ENCODE assay signal across 26 cellular contexts in genomic region chr7:1106063-1106782, GRCh38. TPM values are rescaled to one million over a fixed set of nuclear protein-coding genes. Genes with fewer than 3 reads are reported as not detected.
DNase-seq lines count a peak whose midpoint lies in the region; ATAC-seq, FAIRE-seq and TF ChIP-seq lines count a peak whose summit lies in the region.
"Had no signal": no experiment of that assay in that cellular context is flagged by ENCODE, and none has a peak within 500 bp of the region (broad histone marks: within the 10 kb centered on the region; RNA-seq: fewer than 3 reads in every experiment).

No MANE protein-coding gene starts in this region.

- intact Hi-C loops in HepG2 (cut with micrococcal nuclease; ENCODE audit: unreplicated experiment) = no loop called here
- intact Hi-C loops in right lobe of liver (cut with DNase I) = no loop called here

- H2AFZ ChIP-seq in HepG2 (ENCODE audit: low read length) = no peak overlapping the region
- H2AFZ ChIP-seq in neural progenitor cell (replicated peaks) = no peak overlapping the region

- no peak for ATAC-seq in HepG2
- ATAC-seq in right lobe of liver = no peak
- ATAC-seq: left lobe of liver had no signal

- H3K27ac ChIP-seq in HepG2 (ENCODE audit: extremely low read length, insufficient read depth, low read length) (no peak overlapping the region), right lobe of liver (no peak overlapping the region), caudate nucleus (ENCODE audit: low read depth, low read length) (peak overlapping the region; percentile 6), neural progenitor cell (no peak overlapping the region)
- H3K27ac ChIP-seq: adrenal gland, brain microvascular endothelial cell, coronary artery, suprapubic skin, VCaP had no signal

- CTCF ChIA-PET in HepG2 (lab: Yijun Ruan, JAX; ENCODE audit: low intra/inter-chr PET ratio, low total read pairs) = no interaction called here

- TF ChIP-seq CTCF in HepG2 (CRISPR knock-in tag; IDR thresholded peaks at IDR 0.05) = no peak
- TF ChIP-seq CTCF in right lobe of liver (IDR thresholded peaks at IDR 0.05) = no peak
- TF ChIP-seq CTCF in neural progenitor cell (IDR thresholded peaks at IDR 0.05) = no peak
- no peak for TF ChIP-seq CTCF in GM10266 (IDR thresholded peaks at IDR 0.05; ENCODE audit: control insufficient read depth, insufficient read depth, low read depth, missing control alignments)

- H3K27me3 ChIP-seq in HepG2 (ENCODE audit: control insufficient read depth in 1 of 2, insufficient read depth in 2 of 2, low read length in 2 of 2) (no peaks in the 10 kb centered on the region), right lobe of liver (no peaks in the 10 kb centered on the region), neural progenitor cell (no peaks in the 10 kb centered on the region)
- H3K27me3 ChIP-seq: adrenal gland, brain microvascular endothelial cell, suprapubic skin had no signal

- no TSS peak for BruUV-seq in HepG2 (replicated peaks; lab: Mats Ljungman, UMichigan)

- no peaks in the 10 kb centered on the region for H3K9me3 Mint-ChIP-seq in neural progenitor cell
- H3K9me3 Mint-ChIP-seq: activated CD4-positive, alpha-beta T cell treated with anti-CD3 and anti-CD28 coated beads, Interleukin-2, amount 10 ng/mL, durations not matched to agents 24 days and 14 days; activated T-cell treated with anti-CD3 and anti-CD28 coated beads, Interleukin-2, amount 50 U/mL, for 24 hours; immature natural killer cell; naive B cell had no signal

- H3K9me3 ChIP-seq in HepG2 (ENCODE audit: low read length) (no peaks in the 10 kb centered on the region), right lobe of liver (no peaks in the 10 kb centered on the region), neural progenitor cell (ENCODE audit: low read depth) (no peaks in the 10 kb centered on the region)
- H3K9me3 ChIP-seq: adrenal gland, suprapubic skin had no signal

- TF ChIP-seq POLR2A in HepG2 (IDR thresholded peaks at IDR 0.05; ENCODE audit: insufficient read depth in 1 of 2, low read depth in 2 of 2, low read length in 2 of 2) (no peak), right lobe of liver (IDR thresholded peaks at IDR 0.05) (no peak)

- FAIRE-seq in HepG2 (lab: Jason Lieb, UNC) (no peak), urothelium cell line (lab: Jason Lieb, UNC) (peak; percentile 76)

- H3K9ac ChIP-seq in HepG2 (ENCODE audit: insufficient read depth, low read depth, low read length) (no peak overlapping the region), neural progenitor cell (peak overlapping the region; percentile 13)

- DNase-seq in HepG2 (ENCODE audit: low spot score) (no peak), right lobe of liver (no peak), caudate nucleus (lab: John Stamatoyannopoulos, UW) (peak in 1 of 61 donors; percentile 38), neural progenitor cell (ENCODE audit: low spot score) (no peak), urothelium cell line (ENCODE audit: low spot score) (no peak), SK-N-DZ (ENCODE audit: low spot score) (no peak), D341Med (ENCODE audit: low spot score) (no peak), GM10266 (ENCODE audit: extremely low spot score) (no peak)
- DNase-seq: activated CD4-positive, alpha-beta T cell treated with anti-CD3 and anti-CD28 coated beads, Interleukin-2, amount 10 ng/mL, durations not matched to agents 24 days and 14 days; activated gamma-delta T cell treated with Interleukin-2 at 50 U/mL for 16 hours; activated T-cell treated with anti-CD3 and anti-CD28 coated beads, Interleukin-2, amount 50 U/mL, for 24 hours; adrenal gland; brain microvascular endothelial cell; DMS53; effector memory CD4-positive, alpha-beta T cell; GF-D8; hippocampal formation; immature natural killer cell; naive B cell; NCI-H146; retina; stimulated activated CD4-positive, alpha-beta T cell treated with anti-CD3 and anti-CD28 coated beads, Interleukin-4, amount 100 ng/mL, for 1 hour had no signal

- H4K20me1 ChIP-seq in HepG2 (ENCODE audit: insufficient read depth, low read length) (no peaks in the 10 kb centered on the region), neural progenitor cell (ENCODE audit: low read depth) (peaks cover 40% of the 10 kb centered on the region)

- no peaks in the 10 kb centered on the region for H3F3A ChIP-seq in neural progenitor cell (ENCODE audit: low read depth)

- H3K27me3 Mint-ChIP-seq in neural progenitor cell (ENCODE audit: insufficient read depth, low read depth) = peaks cover 8% of the 10 kb centered on the region
- H3K27me3 Mint-ChIP-seq: activated CD4-positive, alpha-beta T cell treated with anti-CD3 and anti-CD28 coated beads, Interleukin-2, amount 10 ng/mL, durations not matched to agents 24 days and 14 days; activated T-cell treated with anti-CD3 and anti-CD28 coated beads, Interleukin-2, amount 50 U/mL, for 24 hours had no signal

- no peak overlapping the region for H3K4me3 Mint-ChIP-seq in neural progenitor cell
- H3K4me3 Mint-ChIP-seq: activated CD4-positive, alpha-beta T cell treated with anti-CD3 and anti-CD28 coated beads, Interleukin-2, amount 10 ng/mL, durations not matched to agents 24 days and 14 days; activated T-cell treated with anti-CD3 and anti-CD28 coated beads, Interleukin-2, amount 50 U/mL, for 24 hours; immature natural killer cell had no signal

- in situ Hi-C loops in HepG2 (cut with HindIII; ENCODE audit: extremely low pct_ligation_motif_present, low pct_unique_long_range_greater_than_20kb) = no loop called here

- TF ChIP-seq RAD21 in HepG2 (CRISPR knock-in tag; IDR thresholded peaks at IDR 0.05) = no peak

- H3K4me3 ChIP-seq in HepG2 (replicated peaks in 1 of 3; ENCODE audit: insufficient read depth in 1 of 3, low read depth in 2 of 3, low read length in 3 of 3) (no peak overlapping the region), right lobe of liver (no peak overlapping the region), neural progenitor cell (no peak overlapping the region)
- H3K4me3 ChIP-seq: adrenal gland, coronary artery, suprapubic skin had no signal

- H3K79me2 ChIP-seq in HepG2 (ENCODE audit: insufficient read depth, low read length) = peaks cover 21% of the 10 kb centered on the region
- peaks cover 55% of the 10 kb centered on the region for H3K79me2 ChIP-seq in neural progenitor cell (ENCODE audit: low read depth)

- H3K4me2 ChIP-seq in HepG2 (ENCODE audit: low read depth, low read length) (no peak overlapping the region), neural progenitor cell (no peak overlapping the region)

- H3K36me3 ChIP-seq in HepG2 (replicated peaks in 1 of 2; ENCODE audit: control insufficient read depth in 1 of 2, insufficient read depth in 2 of 2, low read length in 2 of 2) (peaks cover 0 to 4% of the 10 kb centered on the region in 2 experiments; a peak in 2 of 5 replicates), right lobe of liver (no peaks in the 10 kb centered on the region), neural progenitor cell (no peaks in the 10 kb centered on the region)
- H3K36me3 ChIP-seq: adrenal gland, brain microvascular endothelial cell, suprapubic skin had no signal

- TF ChIP-seq EP300 in HepG2 (IDR thresholded peaks at IDR 0.05; ENCODE audit: low read depth in 2 of 2, low read length in 2 of 2) (no peak), HepG2 (CRISPR knock-in tag; IDR thresholded peaks at IDR 0.05; ENCODE audit: borderline replicate concordance) (no peak)

- peaks cover 1% of the 10 kb centered on the region for H3K36me3 Mint-ChIP-seq in neural progenitor cell
- H3K36me3 Mint-ChIP-seq: immature natural killer cell had no signal

- 96% methylated on average over 25 of the region's 27 CpGs for WGBS in HepG2 (ENCODE audit: low lambda C conversion rate)
- WGBS in right lobe of liver (ENCODE audit: insufficient coverage, low coverage, low lambda C conversion rate, missing lambda C conversion rate) = 80% methylated on average over 8 of the region's 27 CpGs

- peaks cover 40% of the 10 kb centered on the region for H3K4me1 Mint-ChIP-seq in neural progenitor cell
- H3K4me1 Mint-ChIP-seq: immature natural killer cell had no signal

- H3K27ac Mint-ChIP-seq in neural progenitor cell = peak overlapping the region; percentile 78
- H3K27ac Mint-ChIP-seq: activated CD4-positive, alpha-beta T cell treated with anti-CD3 and anti-CD28 coated beads, Interleukin-2, amount 10 ng/mL, durations not matched to agents 24 days and 14 days; activated T-cell treated with anti-CD3 and anti-CD28 coated beads, Interleukin-2, amount 50 U/mL, for 24 hours; immature natural killer cell had no signal

- H3K4me1 ChIP-seq in HepG2 (ENCODE audit: insufficient read depth, low read length) (peaks cover 30% of the 10 kb centered on the region), right lobe of liver (peaks cover 0 to 26% (median 15%) of the 10 kb centered on the region in 4 donors), neural progenitor cell (peaks cover 4% of the 10 kb centered on the region)
- H3K4me1 ChIP-seq: adrenal gland, suprapubic skin had no signal

- POLR2A ChIA-PET in HepG2 (lab: Yijun Ruan, JAX) = interaction anchor here (1.3 kb wide), 1 partner anchor 50 kb away, joined by 3 read pairs; no protein-coding TSS in a partner anchor

RNA-seq across cellular contexts. Expression of gene GPER1, which starts 18.3 kb away (rescaled TPM):
- 15.2 and 19.7 TPM in 2 replicates for total RNA-seq in HepG2 (2016; rRNA removed; fragmentation: Illumina TruSeq; extraction: Trizol)
- total RNA-seq in HepG2 (2016; cell fraction: cytosol; rRNA removed; fragmentation: Illumina TruSeq; extraction: Trizol; ENCODE audit: low read depth) = 11.8 and 14.0 TPM in 2 replicates
- total RNA-seq in HepG2 (2016; cell fraction: insoluble cytoplasmic fraction; rRNA removed; fragmentation: Illumina TruSeq; extraction: Trizol) = 14.3 and 19.8 TPM in 2 replicates
- total RNA-seq in HepG2 (2016; cell fraction: membrane; rRNA removed; fragmentation: Illumina TruSeq; extraction: Trizol) = 22.2 and 30.5 TPM in 2 replicates
- total RNA-seq in HepG2 (2016; cell fraction: nucleus; rRNA removed; fragmentation: Illumina TruSeq; extraction: Trizol) = 13.6 and 15.7 TPM in 2 replicates
- 12.7 and 16.4 TPM in 2 replicates for polyA plus RNA-seq in HepG2 (2011; rRNA removed)
- polyA plus RNA-seq in HepG2 (2011; cell fraction: cytosol; rRNA removed) = 14.9 and 19.2 TPM in 2 replicates
- 55.4 and 63.5 TPM in 2 replicates for polyA plus RNA-seq in HepG2 (2011; cell fraction: nucleus; rRNA removed)
- 10.5 and 10.7 TPM in 2 replicates for polyA plus RNA-seq in HepG2 (2012)
- polyA plus RNA-seq in HepG2 (2016; cell fraction: cytosol; fragmentation: Illumina TruSeq; extraction: Trizol; ENCODE audit: low read depth) = 9.9 and 11.3 TPM in 2 replicates
- polyA plus RNA-seq in HepG2 (2016; cell fraction: insoluble cytoplasmic fraction; fragmentation: Illumina TruSeq; extraction: Trizol; ENCODE audit: low read depth) = 17.5 and 21.3 TPM in 2 replicates
- polyA plus RNA-seq in HepG2 (2016; cell fraction: membrane; fragmentation: Illumina TruSeq; extraction: Trizol; ENCODE audit: low read depth) = 22.0 and 22.5 TPM in 2 replicates
- polyA plus RNA-seq in HepG2 (2016; cell fraction: nucleus; fragmentation: Illumina TruSeq; extraction: Trizol; ENCODE audit: insufficient read depth, low read depth) = 36.9 and 39.6 TPM in 2 replicates
- polyA minus RNA-seq in HepG2 (2011; rRNA and poly(A)+ RNA removed; ENCODE audit: low replicate concordance) = 7.5 and 47.4 TPM in 2 replicates
- polyA minus RNA-seq in HepG2 (2011; cell fraction: cytosol; rRNA and poly(A)+ RNA removed) = 11.5 and 13.4 TPM in 2 replicates
- 4.2 and 5.7 TPM in 2 replicates for polyA minus RNA-seq in HepG2 (2011; cell fraction: nucleus; rRNA and poly(A)+ RNA removed)
- total RNA-seq in right lobe of liver = 10 to 100 TPM in 4 of 6 experiments, 1 to 10 TPM in 2; 7.0 to 26.4 (median 11.9) TPM
- 1.2 and 1.3 TPM in 2 replicates for total RNA-seq in neural progenitor cell (ENCODE audit: low replicate concordance)
- 0.46 and 0.47 TPM in 2 replicates for polyA plus RNA-seq in SK-N-DZ (2014; cell fraction: cytosol; rRNA removed)
- 0.67 and 0.89 TPM in 2 replicates for polyA plus RNA-seq in SK-N-DZ (2014; cell fraction: nucleus; rRNA removed)
- total RNA-seq: activated CD4-positive, alpha-beta T cell treated with anti-CD3 and anti-CD28 coated beads, Interleukin-2, amount 10 ng/mL, durations not matched to agents 24 days and 14 days had no signal

RNA-seq across cellular contexts. Expression of gene ZFAND2A, which starts 53.8 kb away (rescaled TPM):
- total RNA-seq in HepG2 (2016; rRNA removed; fragmentation: Illumina TruSeq; extraction: Trizol) (140 and 171 TPM in 2 replicates), right lobe of liver (10 to 100 TPM; 24.3 to 43.1 (median 31.8) TPM), neural progenitor cell (ENCODE audit: low replicate concordance) (9.0 and 13.3 TPM in 2 replicates)
- total RNA-seq in HepG2 (2016; cell fraction: cytosol; rRNA removed; fragmentation: Illumina TruSeq; extraction: Trizol; ENCODE audit: low read depth) = 81.0 and 93.7 TPM in 2 replicates
- total RNA-seq in HepG2 (2016; cell fraction: insoluble cytoplasmic fraction; rRNA removed; fragmentation: Illumina TruSeq; extraction: Trizol) = 144 and 177 TPM in 2 replicates
- 105 and 123 TPM in 2 replicates for total RNA-seq in HepG2 (2016; cell fraction: membrane; rRNA removed; fragmentation: Illumina TruSeq; extraction: Trizol)
- 76.5 and 85.9 TPM in 2 replicates for total RNA-seq in HepG2 (2016; cell fraction: nucleus; rRNA removed; fragmentation: Illumina TruSeq; extraction: Trizol)
- 153 and 155 TPM in 2 replicates for polyA plus RNA-seq in HepG2 (2011; rRNA removed)
- polyA plus RNA-seq in HepG2 (2011; cell fraction: cytosol; rRNA removed) = 116 and 139 TPM in 2 replicates
- 105 and 133 TPM in 2 replicates for polyA plus RNA-seq in HepG2 (2011; cell fraction: nucleus; rRNA removed)
- 91.5 and 117 TPM in 2 replicates for polyA plus RNA-seq in HepG2 (2012)
- 71.0 and 75.6 TPM in 2 replicates for polyA plus RNA-seq in HepG2 (2016; cell fraction: cytosol; fragmentation: Illumina TruSeq; extraction: Trizol; ENCODE audit: low read depth)
- 158 and 167 TPM in 2 replicates for polyA plus RNA-seq in HepG2 (2016; cell fraction: insoluble cytoplasmic fraction; fragmentation: Illumina TruSeq; extraction: Trizol; ENCODE audit: low read depth)
- 89.5 and 100 TPM in 2 replicates for polyA plus RNA-seq in HepG2 (2016; cell fraction: membrane; fragmentation: Illumina TruSeq; extraction: Trizol; ENCODE audit: low read depth)
- 146 and 157 TPM in 2 replicates for polyA plus RNA-seq in HepG2 (2016; cell fraction: nucleus; fragmentation: Illumina TruSeq; extraction: Trizol; ENCODE audit: insufficient read depth, low read depth)
- polyA minus RNA-seq in HepG2 (2011; rRNA and poly(A)+ RNA removed; ENCODE audit: low replicate concordance) = 24.9 and 155 TPM in 2 replicates
- polyA minus RNA-seq in HepG2 (2011; cell fraction: cytosol; rRNA and poly(A)+ RNA removed) = 40.2 and 55.3 TPM in 2 replicates
- polyA minus RNA-seq in HepG2 (2011; cell fraction: nucleus; rRNA and poly(A)+ RNA removed) = 50.2 and 66.8 TPM in 2 replicates
- 19.3 and 25.0 TPM in 2 replicates for polyA plus RNA-seq in SK-N-DZ (2014; cell fraction: cytosol; rRNA removed)
- 16.4 and 26.1 TPM in 2 replicates for polyA plus RNA-seq in SK-N-DZ (2014; cell fraction: nucleus; rRNA removed)
